In the genomic region with DNA sequence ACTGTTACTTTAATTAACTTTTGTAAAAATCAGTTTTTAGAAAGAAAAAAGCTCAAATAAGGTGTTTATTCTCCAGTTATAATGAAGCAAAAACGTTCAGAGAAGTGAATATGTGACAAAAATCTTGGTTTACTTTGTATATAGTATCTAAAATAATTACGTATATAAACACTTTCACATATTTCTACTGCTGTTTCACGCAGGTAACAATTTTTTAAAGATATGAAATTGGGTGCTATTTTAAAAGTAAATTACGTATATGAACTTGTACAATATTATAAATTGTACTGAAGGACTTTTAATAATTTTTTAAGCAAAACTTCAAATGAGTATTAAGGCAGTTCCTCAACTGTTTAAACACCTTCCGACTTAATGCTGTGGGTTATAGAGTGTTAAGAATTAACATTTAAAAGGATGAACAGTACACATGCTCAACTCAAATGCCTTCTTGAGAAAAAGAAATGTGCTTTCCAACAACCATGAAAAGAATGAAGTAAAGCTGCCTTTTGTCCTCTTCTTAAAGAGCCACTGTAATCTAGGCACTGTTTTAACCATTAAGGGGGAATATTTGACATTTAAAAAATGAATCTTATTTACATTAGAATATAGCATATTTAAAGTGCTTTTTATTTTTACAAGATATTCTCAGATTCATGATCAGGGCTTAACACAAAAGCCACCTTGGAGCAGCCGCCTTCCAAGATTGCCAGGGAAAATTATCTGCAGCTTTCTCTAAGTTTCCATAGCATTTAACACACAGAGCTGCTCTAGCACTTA, we compare ENCODE assay signal across 29 cellular contexts. TPM values are rescaled to one million over a fixed set of nuclear protein-coding genes. Genes with fewer than 3 reads are reported as not detected.
"Had no signal": no experiment of that assay in that cellular context is flagged by ENCODE, and none has a peak within 500 bp of the region (broad histone marks: within the 10 kb centered on the region; RNA-seq: fewer than 3 reads in every experiment).

No MANE protein-coding gene starts in this region.

- H3K9me3 ChIP-seq: breast epithelium, gastrocnemius medialis, right lobe of liver, testis, transverse colon had no signal

- ATAC-seq: activated naive CD8-positive, alpha-beta T cell treated with anti-CD3 and anti-CD28 coated beads, Interleukin-2, amount 50 U/mL, for 24 hours; gastrocnemius medialis; left colon; right lobe of liver had no signal

- H3K4me1 Mint-ChIP-seq: activated CD4-positive, alpha-beta memory T cell treated with anti-CD3 and anti-CD28 coated beads, Interleukin-2, amount 10 ng/mL, durations not matched to agents 7 days and 5 days; activated CD4-positive, alpha-beta T cell treated with anti-CD3 and anti-CD28 coated beads, Interleukin-2, amount 10 ng/mL, durations not matched to agents 7 days and 5 days; activated naive CD4-positive, alpha-beta T cell treated with anti-CD3 and anti-CD28 coated beads, Interleukin-2, amount 50 U/mL, for 24 hours; activated naive CD8-positive, alpha-beta T cell treated with anti-CD3 and anti-CD28 coated beads, Interleukin-2, amount 50 U/mL, for 24 hours; naive B cell; nephron progenitor cell had no signal

- H3K27ac ChIP-seq: breast epithelium, right lobe of liver, testis, transverse colon had no signal

- H3K4me3 Mint-ChIP-seq: activated CD4-positive, alpha-beta memory T cell treated with anti-CD3 and anti-CD28 coated beads, Interleukin-2, amount 10 ng/mL, durations not matched to agents 7 days and 5 days; activated CD4-positive, alpha-beta T cell treated with anti-CD3 and anti-CD28 coated beads, Interleukin-2, amount 10 ng/mL, durations not matched to agents 7 days and 5 days; activated naive CD4-positive, alpha-beta T cell treated with anti-CD3 and anti-CD28 coated beads, Interleukin-2, amount 50 U/mL, for 24 hours; activated naive CD8-positive, alpha-beta T cell treated with anti-CD3 and anti-CD28 coated beads, Interleukin-2, amount 50 U/mL, for 24 hours; dendritic cell treated with granulocyte-macrophage colony-stimulating factor and Interleukin-4, amounts not matched to agents 40 ng/mL and 50 ng/mL, for 4 days; naive B cell; nephron progenitor cell; T-helper 1 cell treated with Interleukin-12 subunit alpha and Interleukin-12 subunit beta and Interleukin-4 antibody, amounts not matched to agents 30 μg/mL and 1 μg/mL, for 36 hours had no signal

- H3K27me3 ChIP-seq: breast epithelium, gastrocnemius medialis, right lobe of liver, testis, transverse colon had no signal

- H3K4me3 ChIP-seq: breast epithelium, gastrocnemius medialis, right lobe of liver, testis, transverse colon had no signal

- FAIRE-seq: keratinocyte, urothelium cell line had no signal

- H3K9me3 Mint-ChIP-seq: activated CD4-positive, alpha-beta memory T cell treated with anti-CD3 and anti-CD28 coated beads, Interleukin-2, amount 10 ng/mL, durations not matched to agents 7 days and 5 days; activated CD4-positive, alpha-beta T cell treated with anti-CD3 and anti-CD28 coated beads, Interleukin-2, amount 10 ng/mL, durations not matched to agents 7 days and 5 days; activated naive CD4-positive, alpha-beta T cell treated with anti-CD3 and anti-CD28 coated beads, Interleukin-2, amount 50 U/mL, for 24 hours; activated naive CD8-positive, alpha-beta T cell treated with anti-CD3 and anti-CD28 coated beads, Interleukin-2, amount 50 U/mL, for 24 hours; activated T-helper 2 cell treated with anti-CD3 and anti-CD28 coated beads, Interferon-gamma antibody, Interleukin-2, Interleukin-4, amounts not matched to agents 10 μg/mL and 5 μg/mL and 100 μg/mL, durations not matched to agents 14 hours and 24 hours and 36 hours; dendritic cell treated with granulocyte-macrophage colony-stimulating factor and Interleukin-4, amounts not matched to agents 40 ng/mL and 50 ng/mL, for 4 days; naive B cell; nephron progenitor cell; T-helper 1 cell treated with Interleukin-12 subunit alpha and Interleukin-12 subunit beta and Interleukin-4 antibody, amounts not matched to agents 30 μg/mL and 1 μg/mL, for 36 hours had no signal

- H3K4me1 ChIP-seq: breast epithelium, gastrocnemius medialis, right lobe of liver, testis, transverse colon had no signal

- H3K36me3 ChIP-seq: breast epithelium, right lobe of liver had no signal

- H3K27ac Mint-ChIP-seq: activated CD4-positive, alpha-beta memory T cell treated with anti-CD3 and anti-CD28 coated beads, Interleukin-2, amount 10 ng/mL, durations not matched to agents 7 days and 5 days; activated CD4-positive, alpha-beta T cell treated with anti-CD3 and anti-CD28 coated beads, Interleukin-2, amount 10 ng/mL, durations not matched to agents 7 days and 5 days; activated naive CD4-positive, alpha-beta T cell treated with anti-CD3 and anti-CD28 coated beads, Interleukin-2, amount 50 U/mL, for 24 hours; activated naive CD8-positive, alpha-beta T cell treated with anti-CD3 and anti-CD28 coated beads, Interleukin-2, amount 50 U/mL, for 24 hours; activated T-helper 2 cell treated with anti-CD3 and anti-CD28 coated beads, Interferon-gamma antibody, Interleukin-2, Interleukin-4, amounts not matched to agents 10 μg/mL and 5 μg/mL and 100 μg/mL, durations not matched to agents 14 hours and 24 hours and 36 hours; dendritic cell treated with granulocyte-macrophage colony-stimulating factor and Interleukin-4, amounts not matched to agents 40 ng/mL and 50 ng/mL, for 4 days; naive B cell; nephron progenitor cell; T-helper 1 cell treated with Interleukin-12 subunit alpha and Interleukin-12 subunit beta and Interleukin-4 antibody, amounts not matched to agents 30 μg/mL and 1 μg/mL, for 36 hours had no signal

- DNase-seq: activated CD4-positive, alpha-beta memory T cell treated with anti-CD3 and anti-CD28 coated beads, Interleukin-2, amount 10 ng/mL, durations not matched to agents 7 days and 5 days; activated CD4-positive, alpha-beta T cell treated with anti-CD3 and anti-CD28 coated beads for 1 hour; activated CD4-positive, alpha-beta T cell treated with anti-CD3 and anti-CD28 coated beads, Interleukin-2, amount 10 ng/mL, durations not matched to agents 7 days and 5 days; activated naive CD8-positive, alpha-beta T cell treated with anti-CD3 and anti-CD28 coated beads, Interleukin-2, amount 50 U/mL, for 24 hours; activated T-cell treated with anti-CD3 and anti-CD28 coated beads, Interleukin-2, amount 50 U/mL, for 48 hours; amygdala; central memory CD4-positive, alpha-beta T cell; effector CD4-positive, alpha-beta T cell; gastrocnemius medialis; glutamatergic neuron; left colon; mammary epithelial cell; naive B cell; nephron progenitor cell; occipital lobe; right lobe of liver; stimulated activated CD4-positive, alpha-beta T cell treated with anti-CD3 and anti-CD28 coated beads, Interleukin-2, amount 100 ng/mL, for 48 hours; stimulated activated naive CD4-positive, alpha-beta T cell treated with Interleukin-2 at 50 U/mL for 16 hours; T1000; testis; transverse colon had no signal

- H3K27me3 Mint-ChIP-seq: activated CD4-positive, alpha-beta memory T cell treated with anti-CD3 and anti-CD28 coated beads, Interleukin-2, amount 10 ng/mL, durations not matched to agents 7 days and 5 days; activated CD4-positive, alpha-beta T cell treated with anti-CD3 and anti-CD28 coated beads, Interleukin-2, amount 10 ng/mL, durations not matched to agents 7 days and 5 days; activated naive CD4-positive, alpha-beta T cell treated with anti-CD3 and anti-CD28 coated beads, Interleukin-2, amount 50 U/mL, for 24 hours; activated naive CD8-positive, alpha-beta T cell treated with anti-CD3 and anti-CD28 coated beads, Interleukin-2, amount 50 U/mL, for 24 hours; dendritic cell treated with granulocyte-macrophage colony-stimulating factor and Interleukin-4, amounts not matched to agents 40 ng/mL and 50 ng/mL, for 4 days; naive B cell had no signal

RNA-seq across cellular contexts. Expression of a gene that starts 56.5 kb away (rescaled TPM):
- polyA plus RNA-seq: keratinocyte, liver had no signal
